18 cellular contexts compared by ENCODE assay signal in the genomic region with DNA sequence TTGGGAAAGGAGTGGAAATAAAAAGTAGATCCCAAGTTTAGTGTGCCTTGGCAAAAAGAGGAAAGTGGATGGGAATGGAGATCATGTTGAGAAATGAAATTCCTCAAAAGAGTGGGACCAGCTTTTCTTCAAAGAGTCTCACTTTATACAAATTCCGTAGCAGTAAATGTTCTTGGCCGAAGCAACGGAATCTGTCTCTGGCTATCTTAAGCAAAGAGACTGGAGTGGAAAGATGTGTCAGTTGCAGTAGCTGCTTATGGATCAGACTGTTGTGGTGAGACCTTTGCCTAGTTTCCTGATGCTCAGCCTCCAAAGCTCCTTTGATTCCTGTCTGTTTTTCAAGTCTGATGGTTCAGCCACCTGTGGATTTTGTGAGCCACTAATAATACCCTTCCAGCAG.
"Had no signal": no experiment of that assay in that cellular context is flagged by ENCODE, and none has a peak within 500 bp of the region (broad histone marks: within the 10 kb centered on the region; RNA-seq: fewer than 3 reads in every experiment).

No MANE protein-coding gene starts in this region.

- H3K27ac Mint-ChIP-seq: activated CD4-positive, alpha-beta memory T cell treated with anti-CD3 and anti-CD28 coated beads for 36 hours; activated naive CD8-positive, alpha-beta T cell; activated T-cell treated with anti-CD3 and anti-CD28 coated beads, Interleukin-2, amount 50 U/mL, for 24 hours; stimulated activated naive CD8-positive, alpha-beta T cell treated with anti-CD3 and anti-CD28 coated beads, Interleukin-15, amount 100 ng/mL, for 72 hours had no signal

- H3K9me3 ChIP-seq: body of pancreas, colonic mucosa, heart left ventricle, SK-N-SH, thoracic aorta had no signal

- H3K4me3 ChIP-seq: body of pancreas, colonic mucosa, heart left ventricle, thoracic aorta had no signal

- H3K36me3 Mint-ChIP-seq: natural killer cell treated with Interleukin-12 subunit alpha and Interleukin-12 subunit beta and Interleukin-15 and Interleukin-18, amount 100 ng/mL, for 72 hours had no signal

- H3K27ac ChIP-seq: body of pancreas, colonic mucosa, thoracic aorta had no signal

- H3K9me3 Mint-ChIP-seq: activated CD4-positive, alpha-beta memory T cell treated with anti-CD3 and anti-CD28 coated beads for 36 hours; activated T-cell treated with anti-CD3 and anti-CD28 coated beads, Interleukin-2, amount 50 U/mL, for 24 hours; natural killer cell treated with Interleukin-12 subunit alpha and Interleukin-12 subunit beta and Interleukin-15 and Interleukin-18, amount 100 ng/mL, for 72 hours; stimulated activated naive CD8-positive, alpha-beta T cell treated with anti-CD3 and anti-CD28 coated beads, Interleukin-15, amount 100 ng/mL, for 72 hours had no signal

- H3K27me3 Mint-ChIP-seq: activated CD4-positive, alpha-beta memory T cell treated with anti-CD3 and anti-CD28 coated beads for 36 hours; activated naive CD8-positive, alpha-beta T cell; activated T-cell treated with anti-CD3 and anti-CD28 coated beads, Interleukin-2, amount 50 U/mL, for 24 hours; natural killer cell treated with Interleukin-12 subunit alpha and Interleukin-12 subunit beta and Interleukin-15 and Interleukin-18, amount 100 ng/mL, for 72 hours; stimulated activated naive CD8-positive, alpha-beta T cell treated with anti-CD3 and anti-CD28 coated beads, Interleukin-15, amount 100 ng/mL, for 72 hours had no signal

- H3K36me3 ChIP-seq: colonic mucosa, heart left ventricle, thoracic aorta had no signal

- H3K9ac ChIP-seq: SK-N-SH had no signal

- DNase-seq: activated CD4-positive, alpha-beta memory T cell treated with anti-CD3 and anti-CD28 coated beads for 36 hours; activated effector memory CD4-positive, alpha-beta T cell treated with anti-CD3 and anti-CD28 coated beads, Interleukin-2, amount 50 U/mL, for 16 hours; activated T-cell treated with anti-CD3 and anti-CD28 coated beads, Interleukin-2, amount 50 U/mL, for 24 hours; amygdala; caudate nucleus; colonic mucosa; heart left ventricle; left colon; mammary epithelial cell; SK-N-SH; stimulated activated CD4-positive, alpha-beta T cell treated with anti-CD3 and anti-CD28 coated beads, Interleukin-1b, Interleukin-23, amount 100 ng/mL, for 48 hours; stimulated activated naive CD8-positive, alpha-beta T cell treated with anti-CD3 and anti-CD28 coated beads, Interleukin-15, amount 100 ng/mL, for 72 hours; T-helper 1 cell; T1000 had no signal

- H3K4me3 Mint-ChIP-seq: activated CD4-positive, alpha-beta memory T cell treated with anti-CD3 and anti-CD28 coated beads for 36 hours; activated naive CD8-positive, alpha-beta T cell; activated T-cell treated with anti-CD3 and anti-CD28 coated beads, Interleukin-2, amount 50 U/mL, for 24 hours; natural killer cell treated with Interleukin-12 subunit alpha and Interleukin-12 subunit beta and Interleukin-15 and Interleukin-18, amount 100 ng/mL, for 72 hours; stimulated activated naive CD8-positive, alpha-beta T cell treated with anti-CD3 and anti-CD28 coated beads, Interleukin-15, amount 100 ng/mL, for 72 hours had no signal

- H3K4me2 ChIP-seq: SK-N-SH had no signal

- H3K27me3 ChIP-seq: body of pancreas, colonic mucosa, heart left ventricle had no signal
